Comparison of ENCODE assay signal across 22 cellular contexts in the genomic region with DNA sequence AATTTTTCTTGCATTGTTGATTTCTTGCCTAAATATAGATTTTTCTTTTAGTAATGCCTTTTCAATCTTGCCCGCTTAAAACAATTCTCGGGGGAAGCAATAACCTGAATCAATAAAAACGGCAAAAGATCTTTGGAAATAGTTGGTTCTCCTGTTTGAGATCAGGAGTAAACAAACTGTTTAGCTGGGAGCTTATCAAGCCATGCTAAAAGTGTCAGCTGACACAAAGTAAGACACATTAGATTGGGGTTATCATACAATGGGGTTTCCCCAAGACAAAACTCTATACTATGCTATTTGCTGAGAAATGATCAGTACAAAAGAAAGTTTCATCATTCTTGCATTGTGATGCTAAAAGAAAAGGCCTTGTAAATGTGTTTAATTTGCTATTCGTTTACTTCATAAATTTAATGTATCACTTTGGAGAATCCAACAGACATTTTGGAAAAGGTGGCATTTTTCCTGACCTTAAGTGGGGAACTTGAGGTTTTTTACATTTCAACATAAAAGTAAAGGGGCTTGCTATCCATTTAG.
"Had no signal": no experiment of that assay in that cellular context is flagged by ENCODE, and none has a peak within 500 bp of the region (broad histone marks: within the 10 kb centered on the region; RNA-seq: fewer than 3 reads in every experiment).

No MANE protein-coding gene starts in this region.

- DNase-seq: activated CD4-positive, alpha-beta T cell treated with anti-CD3 and anti-CD28 coated beads, Interleukin-2, amount 10 ng/mL, durations not matched to agents 24 days and 14 days; activated CD8-positive, alpha-beta T cell treated with anti-CD3 and anti-CD28 coated beads for 36 hours; activated naive CD4-positive, alpha-beta T cell treated with Interleukin-2 at 50 U/mL for 16 hours; activated naive CD8-positive, alpha-beta T cell treated with anti-CD3 and anti-CD28 coated beads, Interleukin-2, amount 10 ng/mL, durations not matched to agents 7 days and 5 days; activated T-cell treated with anti-CD3 and anti-CD28 coated beads, Interleukin-2, amount 50 U/mL, for 24 hours; effector CD4-positive, alpha-beta T cell; esophagus squamous epithelium; foreskin melanocyte; head of caudate nucleus; kidney; left lung; right lobe of liver; spleen; stimulated activated naive CD4-positive, alpha-beta T cell treated with Interleukin-2 at 50 U/mL for 16 hours; T-helper 1 cell; T-helper 9 cell; thyroid gland had no signal

- H3K4me1 ChIP-seq: esophagus squamous epithelium, left lung, right lobe of liver, spleen, thyroid gland had no signal

- ATAC-seq: activated CD8-positive, alpha-beta T cell treated with anti-CD3 and anti-CD28 coated beads for 36 hours; left lung had no signal

- FAIRE-seq: endothelial cell of umbilical vein, kidney had no signal

- H3K27ac Mint-ChIP-seq: activated CD4-positive, alpha-beta T cell treated with anti-CD3 and anti-CD28 coated beads, Interleukin-2, amount 10 ng/mL, durations not matched to agents 24 days and 14 days; activated CD8-positive, alpha-beta T cell treated with anti-CD3 and anti-CD28 coated beads for 36 hours; activated naive CD8-positive, alpha-beta T cell treated with anti-CD3 and anti-CD28 coated beads, Interleukin-2, amount 10 ng/mL, durations not matched to agents 7 days and 5 days; activated T-cell treated with anti-CD3 and anti-CD28 coated beads, Interleukin-2, amount 50 U/mL, for 24 hours; activated T-helper 2 cell treated with anti-CD3 and anti-CD28 coated beads, Interferon-gamma antibody, Interleukin-2, Interleukin-4, amounts not matched to agents 10 μg/mL and 5 μg/mL and 100 μg/mL, durations not matched to agents 14 hours and 24 hours and 36 hours had no signal

- H3K4me1 Mint-ChIP-seq: activated CD4-positive, alpha-beta T cell treated with anti-CD3 and anti-CD28 coated beads, Interleukin-2, amount 10 ng/mL, durations not matched to agents 24 days and 14 days; activated naive CD8-positive, alpha-beta T cell treated with anti-CD3 and anti-CD28 coated beads, Interleukin-2, amount 10 ng/mL, durations not matched to agents 7 days and 5 days; central memory CD8-positive, alpha-beta T cell; neural crest cell had no signal

- H3K9me3 ChIP-seq: esophagus squamous epithelium, left lung, right lobe of liver, spleen, thyroid gland had no signal

- H3K9me3 Mint-ChIP-seq: activated CD4-positive, alpha-beta T cell treated with anti-CD3 and anti-CD28 coated beads, Interleukin-2, amount 10 ng/mL, durations not matched to agents 24 days and 14 days; activated CD8-positive, alpha-beta T cell treated with anti-CD3 and anti-CD28 coated beads for 36 hours; activated naive CD8-positive, alpha-beta T cell treated with anti-CD3 and anti-CD28 coated beads, Interleukin-2, amount 10 ng/mL, durations not matched to agents 7 days and 5 days; activated T-cell treated with anti-CD3 and anti-CD28 coated beads, Interleukin-2, amount 50 U/mL, for 24 hours; activated T-helper 2 cell treated with anti-CD3 and anti-CD28 coated beads, Interferon-gamma antibody, Interleukin-2, Interleukin-4, amounts not matched to agents 10 μg/mL and 5 μg/mL and 100 μg/mL, durations not matched to agents 14 hours and 24 hours and 36 hours; central memory CD8-positive, alpha-beta T cell; neural crest cell had no signal

- H3K27me3 Mint-ChIP-seq: activated CD4-positive, alpha-beta T cell treated with anti-CD3 and anti-CD28 coated beads, Interleukin-2, amount 10 ng/mL, durations not matched to agents 24 days and 14 days; activated CD8-positive, alpha-beta T cell treated with anti-CD3 and anti-CD28 coated beads for 36 hours; activated naive CD8-positive, alpha-beta T cell treated with anti-CD3 and anti-CD28 coated beads, Interleukin-2, amount 10 ng/mL, durations not matched to agents 7 days and 5 days; activated T-cell treated with anti-CD3 and anti-CD28 coated beads, Interleukin-2, amount 50 U/mL, for 24 hours; central memory CD8-positive, alpha-beta T cell had no signal

- H3K4me3 ChIP-seq: esophagus squamous epithelium, left lung, right lobe of liver, spleen, thyroid gland had no signal

- H3K27me3 ChIP-seq: brain microvascular endothelial cell, esophagus squamous epithelium, left lung, right lobe of liver, spleen, thyroid gland had no signal

- H3K27ac ChIP-seq: esophagus squamous epithelium, left lung, right lobe of liver, spleen, thyroid gland had no signal

- H3K4me3 Mint-ChIP-seq: activated CD4-positive, alpha-beta T cell treated with anti-CD3 and anti-CD28 coated beads, Interleukin-2, amount 10 ng/mL, durations not matched to agents 24 days and 14 days; activated CD8-positive, alpha-beta T cell treated with anti-CD3 and anti-CD28 coated beads for 36 hours; activated naive CD8-positive, alpha-beta T cell treated with anti-CD3 and anti-CD28 coated beads, Interleukin-2, amount 10 ng/mL, durations not matched to agents 7 days and 5 days; activated T-cell treated with anti-CD3 and anti-CD28 coated beads, Interleukin-2, amount 50 U/mL, for 24 hours; central memory CD8-positive, alpha-beta T cell; neural crest cell had no signal
